ENCODE assay signal across 8 cellular contexts in the genomic region with DNA sequence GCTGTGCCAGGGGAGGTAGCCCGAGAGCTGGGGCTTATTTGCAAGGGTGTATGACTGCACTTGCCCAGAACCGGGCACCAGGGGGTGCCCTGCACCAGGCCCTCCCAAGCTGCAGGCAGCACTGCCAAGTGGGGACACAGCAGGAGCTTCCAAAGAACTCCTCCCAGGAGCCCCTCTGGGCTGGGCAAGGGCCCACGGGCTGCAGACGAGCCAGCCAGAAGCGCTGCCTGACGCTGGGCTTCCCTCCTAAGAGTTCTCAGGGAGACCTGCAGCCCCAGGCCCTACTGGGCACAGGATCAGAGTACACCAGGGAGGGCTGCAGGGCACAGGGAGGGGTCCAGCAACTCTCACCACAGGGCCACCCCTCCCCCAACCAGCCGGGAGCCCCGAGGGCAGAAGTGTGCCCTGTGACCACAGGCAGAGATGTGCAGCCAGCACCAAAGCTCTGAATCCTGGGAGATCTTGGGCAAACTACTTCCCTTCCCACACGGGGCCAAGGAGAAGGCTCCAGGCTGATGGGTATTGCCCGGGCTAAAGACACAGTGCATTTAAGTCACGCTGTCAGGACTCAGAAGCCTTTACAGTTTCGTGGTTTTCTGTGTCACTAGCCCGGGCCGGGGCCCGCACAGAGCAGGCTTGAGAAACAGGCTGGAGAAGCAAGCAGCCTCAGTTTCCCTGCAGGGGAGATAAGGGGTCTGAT.
DNase-seq lines count a peak whose midpoint lies in the region; ATAC-seq and TF ChIP-seq lines count a peak whose summit lies in the region.

No MANE protein-coding gene starts in this region.

- H3K27ac ChIP-seq in DND-41 (ENCODE audit: low read length) (no peak overlapping the region), brain microvascular endothelial cell (no peak overlapping the region), mesendoderm (ENCODE audit: low read depth, low read length) (no peak overlapping the region), thyroid gland (no peak overlapping the region)

- in situ Hi-C loops in brain microvascular endothelial cell (cut with HindIII; ENCODE audit: low pct_ligation_motif_present, low sequenced_read_pairs): no loop called here

- H3K4me2 ChIP-seq in DND-41 (ENCODE audit: insufficient read depth, low read length) (no peak overlapping the region), mesendoderm (ENCODE audit: low read length) (no peak overlapping the region)

- H2AK5ac ChIP-seq in mesendoderm (ENCODE audit: low read length): no peak overlapping the region

- H3K4me3 ChIP-seq in DND-41 (ENCODE audit: low read depth in 1 of 2, low read length in 2 of 2): no peak overlapping the region
- no peak overlapping the region for H3K4me3 ChIP-seq in brain microvascular endothelial cell (ENCODE audit: low read depth, low read length)
- no peak overlapping the region for H3K4me3 ChIP-seq in mesendoderm (ENCODE audit: low read length)
- no peak overlapping the region for H3K4me3 ChIP-seq in thyroid gland (replicated peaks in 1 of 3)

- DNase-seq in DND-41 (peak; percentile 34), HPDE6-E6E7 (ENCODE audit: extremely low spot score) (peak; percentile 79), OCI-M1 (lab: John Stamatoyannopoulos, UW) (peak; percentile 37), brain microvascular endothelial cell (peak; percentile 33), mesendoderm (peak; percentile 55), thyroid gland (no peak)

- ATAC-seq in DND-41 (ENCODE audit: insufficient read depth, low read depth) (peak; percentile 81), GM19035 (IDR thresholded peaks at IDR 0.05; ENCODE audit: unreplicated experiment) (no peak), HG03039 (IDR thresholded peaks at IDR 0.05; ENCODE audit: unreplicated experiment) (no peak)

- no peak for TF ChIP-seq POLR2A in thyroid gland (IDR thresholded peaks at IDR 0.05)

- H2AFZ ChIP-seq in DND-41 (ENCODE audit: low read depth, low read length): no peak overlapping the region

- H3K36me3 ChIP-seq in DND-41 (ENCODE audit: insufficient read depth, low read length) (no peaks in the 10 kb centered on the region), brain microvascular endothelial cell (replicated peaks) (no peaks in the 10 kb centered on the region), mesendoderm (ENCODE audit: control insufficient read depth, insufficient read depth, low read length) (no peaks in the 10 kb centered on the region), thyroid gland (no peaks in the 10 kb centered on the region)

- peaks cover 10% of the 10 kb centered on the region; the same call in 1 of the 2 replicates for H4K20me1 ChIP-seq in DND-41 (ENCODE audit: insufficient read depth, low read length)

- no peak overlapping the region for H3K23ac ChIP-seq in mesendoderm (ENCODE audit: low read length)

- H3K9me3 ChIP-seq in DND-41 (ENCODE audit: insufficient read depth, low read length, severe bottlenecking) (no peaks in the 10 kb centered on the region), thyroid gland (no peaks in the 10 kb centered on the region)

- H3K79me2 ChIP-seq in DND-41 (ENCODE audit: insufficient read depth, low read length) (no peaks in the 10 kb centered on the region), mesendoderm (ENCODE audit: control insufficient read depth, insufficient read depth, low read length) (no peaks in the 10 kb centered on the region)

- no peak overlapping the region for H4K5ac ChIP-seq in mesendoderm (ENCODE audit: low read length)

- H3K18ac ChIP-seq in mesendoderm (ENCODE audit: low read length): no peak overlapping the region

- no CpG with 5 or more reads among the region's 15 CpGs for WGBS in mesendoderm (ENCODE audit: extremely low coverage, insufficient coverage, low lambda C conversion rate)
- WGBS in thyroid gland, 2 donors: 60 to 65% methylated on average over 9 to 11 of the region's 15 CpGs

- no peaks in the 10 kb centered on the region for H3K79me1 ChIP-seq in mesendoderm (ENCODE audit: low read length)

- no peak overlapping the region for H3K56ac ChIP-seq in mesendoderm (ENCODE audit: low read length)

- TF ChIP-seq CTCF in DND-41 (IDR thresholded peaks at IDR 0.05; ENCODE audit: borderline replicate concordance, extremely low read depth, low read length, poor library complexity, severe bottlenecking) (peak; percentile 61), brain microvascular endothelial cell (IDR thresholded peaks at IDR 0.05; ENCODE audit: low read depth, low read length, missing control alignments) (peak; percentile 72), thyroid gland (IDR thresholded peaks at IDR 0.05) (no peak)

- H2BK120ac ChIP-seq in mesendoderm (ENCODE audit: low read depth, low read length): no peak overlapping the region

- intact Hi-C loops in thyroid gland (cut with DNase I): no loop called here

- H4K8ac ChIP-seq in mesendoderm (ENCODE audit: low read depth, low read length): no peak overlapping the region

- no peak overlapping the region for H2BK15ac ChIP-seq in mesendoderm (replicated peaks; ENCODE audit: low read depth)

- H2BK5ac ChIP-seq in mesendoderm (ENCODE audit: low read length): no peak overlapping the region

- H3K4me1 ChIP-seq in DND-41 (ENCODE audit: insufficient read depth, low read length) (no peaks in the 10 kb centered on the region), mesendoderm (ENCODE audit: control insufficient read depth, low read depth, low read length) (no peaks in the 10 kb centered on the region), thyroid gland (no peaks in the 10 kb centered on the region)

- H3K4ac ChIP-seq in mesendoderm (ENCODE audit: low read depth, low read length): no peak overlapping the region

- H3K27me3 ChIP-seq in DND-41 (ENCODE audit: insufficient read depth, low read length, poor library complexity) (no peaks in the 10 kb centered on the region), brain microvascular endothelial cell (replicated peaks) (no peaks in the 10 kb centered on the region), mesendoderm (ENCODE audit: insufficient read depth, low read length, poor library complexity) (no peaks in the 10 kb centered on the region), thyroid gland (no peaks in the 10 kb centered on the region)

- H3K9ac ChIP-seq in DND-41 (ENCODE audit: low read depth, low read length) (no peak overlapping the region), mesendoderm (ENCODE audit: low read length) (no peak overlapping the region)

Comparison
In these comparisons a context has a peak if more than half of its experiments do, and no peak if none do; other contexts are left out.
1. DNase-seq: peak in DND-41 (single experiment), HPDE6-E6E7 (single experiment), OCI-M1 (single experiment), brain microvascular endothelial cell (single experiment) and mesendoderm (single experiment); none in thyroid gland (0 of 2).
2. CTCF ChIP-seq: peak in DND-41 (single experiment) and brain microvascular endothelial cell (single experiment); none in thyroid gland (0 of 6).